1 cellular context compared by ENCODE assay signal in the genomic region with DNA sequence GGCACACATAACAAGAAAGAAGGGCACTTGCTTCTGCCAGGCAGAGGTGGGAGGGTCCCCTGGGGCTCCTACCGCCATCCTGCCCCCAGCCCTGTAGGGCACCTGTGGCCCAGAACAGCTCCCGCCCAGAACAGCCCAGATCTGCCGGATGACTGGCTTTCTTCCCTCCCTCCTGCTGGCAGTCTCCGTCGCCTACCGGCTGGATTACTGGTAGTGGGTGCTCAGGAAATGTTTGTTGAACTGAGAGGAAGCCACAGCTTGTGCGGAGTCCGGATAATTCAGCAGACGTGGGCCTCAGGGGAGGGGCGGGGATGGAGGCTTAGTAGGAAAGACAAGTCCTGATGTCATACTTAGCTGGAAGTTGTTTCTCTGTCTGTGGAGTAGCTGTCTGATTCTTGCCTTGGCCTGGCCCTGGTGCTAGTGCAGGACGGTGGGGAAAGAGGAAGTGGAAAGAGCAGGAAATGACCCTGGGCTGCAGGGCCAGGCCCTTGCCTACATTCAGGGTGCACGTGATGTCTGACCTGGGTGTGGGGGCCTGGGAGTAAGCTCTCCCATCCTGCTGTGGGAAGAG.
TF ChIP-seq lines count a peak whose summit lies in the region.

No MANE protein-coding gene starts in this region.

TF ChIP-seq in H1, 55 proteins besides CTCF, POLR2A, EP300 and RAD21:
- TF ChIP-seq SIRT6 (IDR thresholded peaks at IDR 0.05; ENCODE audit: low read length) (no peak), SUZ12 (IDR thresholded peaks at IDR 0.05; ENCODE audit: low read length) (no peak)
